8 cellular contexts compared by ENCODE assay signal in the genomic region with DNA sequence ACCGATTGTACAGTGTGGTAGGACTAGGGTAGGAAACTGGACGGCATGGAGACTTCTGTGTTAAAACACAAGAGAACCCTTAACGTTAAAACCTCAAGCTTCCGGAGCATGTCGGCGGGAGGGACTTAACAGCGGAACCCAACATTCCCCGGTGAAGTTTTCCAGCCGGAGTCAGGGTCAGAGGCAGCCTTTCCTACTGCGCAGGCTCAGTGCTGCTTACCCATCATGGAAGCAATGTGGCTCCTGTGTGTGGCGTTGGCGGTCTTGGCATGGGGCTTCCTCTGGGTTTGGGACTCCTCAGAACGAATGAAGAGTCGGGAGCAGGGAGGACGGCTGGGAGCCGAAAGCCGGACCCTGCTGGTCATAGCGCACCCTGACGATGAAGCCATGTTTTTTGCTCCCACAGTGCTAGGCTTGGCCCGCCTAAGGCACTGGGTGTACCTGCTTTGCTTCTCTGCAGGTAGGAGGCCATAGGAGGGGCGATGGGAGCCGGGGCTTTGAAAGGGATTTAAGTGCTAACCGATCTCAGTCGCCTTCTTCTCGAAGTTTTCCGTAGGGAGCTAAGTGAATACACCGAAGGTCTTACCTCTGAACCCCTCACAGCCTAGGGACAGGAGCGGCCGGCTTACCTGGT. TPM values are rescaled to one million over a fixed set of nuclear protein-coding genes. Genes with fewer than 3 reads are reported as not detected.
DNase-seq lines count a peak whose midpoint lies in the region; ATAC-seq and TF ChIP-seq lines count a peak whose summit lies in the region.

A gene (plus strand): TSS at position 209 of the 634 bp plus-strand sequence. CDS start 17 bp downstream, at position 226.

- peak within 1 kb of the TSS; percentile 95 to 98 for H3K27ac ChIP-seq in testis

- intact Hi-C loops in Right ventricle myocardium inferior (cut with DNase I): no loop called here
- intact Hi-C loops in testis (cut with DNase I; ENCODE audit: low total_unique reads): no loop called here

- peak within 1 kb of the TSS; percentile 97 for H3K27ac Mint-ChIP-seq in activated naive CD8-positive, alpha-beta T cell treated with anti-CD3 and anti-CD28 coated beads, Interleukin-2, amount 50 U/mL, for 24 hours
- H3K27ac Mint-ChIP-seq in osteocyte (ENCODE audit: unreplicated experiment): peak within 1 kb of the TSS; percentile 96

- peaks cover 38% of the 10 kb centered on the region for H3K4me1 Mint-ChIP-seq in activated naive CD8-positive, alpha-beta T cell treated with anti-CD3 and anti-CD28 coated beads, Interleukin-2, amount 50 U/mL, for 24 hours
- H3K4me1 Mint-ChIP-seq in osteocyte (ENCODE audit: unreplicated experiment): peaks cover 42% of the 10 kb centered on the region

- no peaks in the 10 kb centered on the region for H3K27me3 Mint-ChIP-seq in activated naive CD8-positive, alpha-beta T cell treated with anti-CD3 and anti-CD28 coated beads, Interleukin-2, amount 50 U/mL, for 24 hours
- H3K27me3 Mint-ChIP-seq in osteocyte (ENCODE audit: unreplicated experiment): no peaks in the 10 kb centered on the region

- peak within 1 kb of the TSS; percentile 93 for H3K4me3 Mint-ChIP-seq in activated naive CD8-positive, alpha-beta T cell treated with anti-CD3 and anti-CD28 coated beads, Interleukin-2, amount 50 U/mL, for 24 hours
- peak within 1 kb of the TSS; percentile 95 for H3K4me3 Mint-ChIP-seq in osteocyte (ENCODE audit: unreplicated experiment)

- ATAC-seq in GM21723 (IDR thresholded peaks at IDR 0.05; ENCODE audit: unreplicated experiment): peak; percentile 44
- ATAC-seq in activated naive CD8-positive, alpha-beta T cell treated with anti-CD3 and anti-CD28 coated beads, Interleukin-2, amount 50 U/mL, for 24 hours: peak; percentile 66
- peak; percentile 76 for ATAC-seq in Right ventricle myocardium inferior

- peaks cover 6% of the 10 kb centered on the region for H3K36me3 Mint-ChIP-seq in activated naive CD8-positive, alpha-beta T cell treated with anti-CD3 and anti-CD28 coated beads, Interleukin-2, amount 50 U/mL, for 24 hours (ENCODE audit: low read depth)
- no peaks in the 10 kb centered on the region for H3K36me3 Mint-ChIP-seq in osteocyte (ENCODE audit: unreplicated experiment)

- no peaks in the 10 kb centered on the region for H3K27me3 ChIP-seq in testis

- no peaks in the 10 kb centered on the region for H3K9me3 Mint-ChIP-seq in activated naive CD8-positive, alpha-beta T cell treated with anti-CD3 and anti-CD28 coated beads, Interleukin-2, amount 50 U/mL, for 24 hours
- no peaks in the 10 kb centered on the region for H3K9me3 Mint-ChIP-seq in osteocyte (ENCODE audit: unreplicated experiment)

- H3K9me3 ChIP-seq in testis: no peaks in the 10 kb centered on the region

- no peaks in the 10 kb centered on the region for H3K36me3 ChIP-seq in testis (ENCODE audit: low read depth, missing control alignments)

- no peak for TF ChIP-seq POLR2A in testis (IDR thresholded peaks at IDR 0.05)

- TF ChIP-seq CTCF in osteocyte (IDR thresholded peaks at IDR 0.05) (no peak), testis (IDR thresholded peaks at IDR 0.05) (peak in 1 of 3 experiments; percentile 11)

- peak within 1 kb of the TSS; percentile 96 to 99 for H3K4me3 ChIP-seq in testis

- 0 to 1% methylated on average over 19 to 29 of the region's 29 CpGs for WGBS in testis, 2 donors

- H3K4me1 ChIP-seq in testis: peaks cover 15% of the 10 kb centered on the region

- peak; percentile 75 for DNase-seq in D341Med (ENCODE audit: low spot score)
- peak; percentile 94 for DNase-seq in NCI-H1105 treated with DMSO at 0.1 percent for 48 hours (lab: John Stamatoyannopoulos, UW)
- peak; percentile 91 to 97 for DNase-seq in SW 1271 (lab: John Stamatoyannopoulos, UW)
- peak; percentile 94 for DNase-seq in activated naive CD8-positive, alpha-beta T cell treated with anti-CD3 and anti-CD28 coated beads, Interleukin-2, amount 50 U/mL, for 24 hours
- DNase-seq in Right ventricle myocardium inferior (ENCODE audit: missing footprints): peak; percentile 93
- DNase-seq in osteocyte (ENCODE audit: extremely low spot score, unreplicated experiment): peak; percentile 93
- peak; percentile 92 for DNase-seq in testis

RNA-seq across cellular contexts. Expression of the gene that starts here (rescaled TPM):
- 5.4 TPM for total RNA-seq in Right ventricle myocardium inferior
- total RNA-seq in osteocyte: 28.6 and 31.0 TPM in 2 replicates
- 10 to 100 TPM; 74.1 to 93.9 TPM for total RNA-seq in testis
- 31.3 TPM for polyA plus RNA-seq in testis (ENCODE audit: insufficient read depth, low read depth, low replicate concordance)

Comparison
In these comparisons a context has a peak if more than half of its experiments do, and no peak if none do; other contexts are left out.
1. Peak in every context shown above with its lines: DNase-seq, ATAC-seq, H3K4me3 ChIP-seq and H3K27ac ChIP-seq.